Comparison of ENCODE assay signal across 3 cellular contexts in the genomic region with DNA sequence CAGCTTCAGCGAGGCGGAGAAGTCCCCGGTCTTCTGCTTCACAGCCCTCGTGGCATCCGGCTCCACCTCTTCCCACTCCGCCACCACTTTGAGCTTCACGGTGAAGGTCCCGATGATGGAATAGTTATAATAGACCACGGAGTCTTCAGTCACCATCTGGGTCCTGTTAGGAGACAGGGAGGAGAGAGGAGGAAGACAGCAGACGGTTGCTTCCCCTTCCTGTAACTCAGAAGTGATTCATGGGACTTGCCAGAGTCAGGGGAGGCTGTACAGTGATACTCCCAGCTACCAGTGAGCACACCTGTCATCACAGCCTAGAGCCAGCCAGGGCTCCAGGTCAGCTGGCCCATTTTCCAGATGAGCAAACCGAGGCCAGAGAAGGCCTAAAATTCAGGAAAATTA.
A peak's percentile ranks its signal among the peaks of the same experiment; 100 is the strongest.
TF ChIP-seq lines count a peak whose summit lies in the region.

No MANE protein-coding gene starts in this region.

TF ChIP-seq in IMR-90, 13 proteins besides CTCF, POLR2A, EP300 and RAD21:
- TF ChIP-seq RCOR1 (IDR thresholded peaks at IDR 0.05; ENCODE audit: insufficient replicate concordance, low read length) = peak; percentile 32
- TF ChIP-seq FOS (IDR thresholded peaks at IDR 0.05; ENCODE audit: low read depth, low read length) = no peak

TF ChIP-seq in H1, 55 proteins besides CTCF, POLR2A, EP300 and RAD21:
- TF ChIP-seq EGR1 (IDR thresholded peaks at IDR 0.05; ENCODE audit: borderline replicate concordance, low read depth, low read length) = no peak
- TF ChIP-seq CTBP2 (IDR thresholded peaks at IDR 0.05; ENCODE audit: borderline replicate concordance, insufficient read depth, insufficient read length, low read length) = no peak
- no peak for TF ChIP-seq SP4 (IDR thresholded peaks at IDR 0.05; ENCODE audit: low read length)
- no peak for TF ChIP-seq SIRT6 (IDR thresholded peaks at IDR 0.05; ENCODE audit: low read length)
- no peak for TF ChIP-seq SUZ12 (IDR thresholded peaks at IDR 0.05; ENCODE audit: low read length)

TF ChIP-seq in GM12891, 5 proteins besides CTCF, POLR2A, EP300 and RAD21:
- TF ChIP-seq POU2F2 (IDR thresholded peaks at IDR 0.05; ENCODE audit: low read depth, low read length) = no peak
- TF ChIP-seq PAX5 (IDR thresholded peaks at IDR 0.05; ENCODE audit: insufficient read depth, low read length, severe bottlenecking) = no peak
